8 cellular contexts compared by ENCODE assay signal in genomic region chr4:38664704-38665401, GRCh38. TPM values are rescaled to one million over a fixed set of nuclear protein-coding genes. Genes with fewer than 3 reads are reported as not detected.
DNase-seq lines count a peak whose midpoint lies in the region; ATAC-seq, FAIRE-seq and TF ChIP-seq lines count a peak whose summit lies in the region.

No MANE protein-coding gene starts in this region.

- H3K27me3 ChIP-seq in left ventricle myocardium inferior (ENCODE audit: low read depth) (no peaks in the 10 kb centered on the region), trophoblast cell (ENCODE audit: insufficient read depth, low read length) (no peaks in the 10 kb centered on the region)

- H4K91ac ChIP-seq in trophoblast cell (ENCODE audit: low read depth, low read length), result peak overlapping the region; percentile 98

- H2BK12ac ChIP-seq in trophoblast cell (ENCODE audit: low read length), result peak overlapping the region; percentile 74

- H3K23ac ChIP-seq in trophoblast cell (ENCODE audit: low read length), result no peak overlapping the region

- peak overlapping the region; percentile 88 for H4K8ac ChIP-seq in trophoblast cell (ENCODE audit: low read depth, low read length)

- H3K36me3 ChIP-seq in left ventricle myocardium inferior (no peaks in the 10 kb centered on the region), trophoblast cell (ENCODE audit: control insufficient read depth in 1 of 2, insufficient read depth in 2 of 2, low read length in 2 of 2) (no peaks in the 10 kb centered on the region)

- H3K4me2 ChIP-seq in trophoblast cell (ENCODE audit: low read length), result peak overlapping the region; percentile 75

- peak overlapping the region; percentile 95 for H3K14ac ChIP-seq in trophoblast cell (ENCODE audit: low read length)

- TF ChIP-seq CTCF in left ventricle myocardium inferior (IDR thresholded peaks at IDR 0.05; ENCODE audit: borderline replicate concordance), result no peak

- H3K79me2 ChIP-seq in trophoblast cell (ENCODE audit: control insufficient read depth, insufficient read depth, low read length, poor library complexity), result peaks cover 18% of the 10 kb centered on the region

- peak overlapping the region; percentile 98 for H3K9ac ChIP-seq in trophoblast cell (ENCODE audit: low read length)

- H3K27ac ChIP-seq in adipose tissue (ENCODE audit: low read depth, low read length), result peak overlapping the region; percentile 92
- H3K27ac ChIP-seq in left ventricle myocardium inferior (replicated peaks), result peak overlapping the region; percentile 100
- peak overlapping the region; percentile 99 for H3K27ac ChIP-seq in trophoblast cell (ENCODE audit: low read depth, low read length)

- H3K9me3 ChIP-seq in left ventricle myocardium inferior (replicated peaks) (no peaks in the 10 kb centered on the region), trophoblast cell (ENCODE audit: insufficient read depth, low read depth, low read length) (no peaks in the 10 kb centered on the region)

- ATAC-seq in GM18858 (IDR thresholded peaks at IDR 0.05; ENCODE audit: unreplicated experiment) (no peak), GM18907 (IDR thresholded peaks at IDR 0.05; ENCODE audit: unreplicated experiment) (no peak)

- peak overlapping the region; percentile 99 for H2BK120ac ChIP-seq in trophoblast cell (ENCODE audit: insufficient read depth, low read length, poor library complexity)

- whole genome bisulfite sequencing in adipose tissue, 3 donors, result 0 to 1% (median 0%) methylated on average over 20 to 48 of the region's 53 CpGs
- no CpG with 5 or more reads among the region's 53 CpGs for WGBS in trophoblast cell (ENCODE audit: extremely low coverage, insufficient coverage, insufficient read length)

- H3K4me1 ChIP-seq in left ventricle myocardium inferior (peaks cover 65% of the 10 kb centered on the region), trophoblast cell (ENCODE audit: control insufficient read depth in 1 of 2, insufficient read depth in 2 of 2, low read length in 2 of 2) (peaks cover 5% of the 10 kb centered on the region in 2 experiments)

- H3K18ac ChIP-seq in trophoblast cell (ENCODE audit: low read length), result peak overlapping the region; percentile 99

- peak overlapping the region; percentile 84 for H2AFZ ChIP-seq in trophoblast cell (ENCODE audit: insufficient read depth, low read length, poor library complexity)

- peaks cover 25% of the 10 kb centered on the region for H3K79me1 ChIP-seq in trophoblast cell (ENCODE audit: low read length)

- peak overlapping the region; percentile 99 for H3K4ac ChIP-seq in trophoblast cell (ENCODE audit: low read depth, low read length)

- intact Hi-C loops in left ventricle myocardium inferior (cut with micrococcal nuclease), result no loop called here

- H3K4me3 ChIP-seq in left ventricle myocardium inferior, result peak overlapping the region; percentile 74
- peak overlapping the region; percentile 93 for H3K4me3 ChIP-seq in trophoblast cell (ENCODE audit: low read depth, low read length)

- H2AK5ac ChIP-seq in trophoblast cell (ENCODE audit: low read length), result peak overlapping the region; percentile 75

- H4K12ac ChIP-seq in trophoblast cell (ENCODE audit: low read depth, low read length), result peak overlapping the region; percentile 63

- no peak for FAIRE-seq in RCC 7860 (lab: Jason Lieb, UNC)

- DNase-seq in COLO668 (lab: John Stamatoyannopoulos, UW; ENCODE audit: unreplicated experiment) (peak; percentile 72), HUDEP-2 (lab: John Stamatoyannopoulos, UW; ENCODE audit: unreplicated experiment in 76 of 76) (peak in 59 of 76 experiments; percentile 2 to 61 (median 35)), RCC 7860 (ENCODE audit: low spot score) (peak; percentile 63), left ventricle myocardium inferior (peak; percentile 64), trophoblast cell (peak; percentile 83 to 91)

- peak overlapping the region; percentile 99 for H2BK5ac ChIP-seq in trophoblast cell (ENCODE audit: low read depth, low read length, poor library complexity)

RNA-seq across cellular contexts. Expression of gene KLF3, which starts 0.9 kb away (rescaled TPM):
- polyA plus RNA-seq in adipose tissue, result 10 to 100 TPM; 12.8 to 30.0 (median 23.7) TPM
- total RNA-seq in left ventricle myocardium inferior, result 16.5 TPM
- 26.3 and 28.6 TPM in 2 replicates for polyA plus RNA-seq in trophoblast cell (2013)

Comparison
In these comparisons a context has a peak if more than half of its experiments do, and no peak if none do; other contexts are left out.
1. DNase-seq: peak in every context shown above with its lines; median percentile 87 in trophoblast cell; 72 in COLO668; 64 in left ventricle myocardium inferior; 63 in RCC 7860; 35 in HUDEP-2.